14 cellular contexts compared by ENCODE assay signal in genomic region chr2:132632000-132632649, GRCh38. TPM values are rescaled to one million over a fixed set of nuclear protein-coding genes. Genes with fewer than 3 reads are reported as not detected.
DNase-seq lines count a peak whose midpoint lies in the region; ATAC-seq and TF ChIP-seq lines count a peak whose summit lies in the region.
"Had no signal": no experiment of that assay in that cellular context is flagged by ENCODE, and none has a peak within 500 bp of the region (broad histone marks: within the 10 kb centered on the region; RNA-seq: fewer than 3 reads in every experiment).

No MANE protein-coding gene starts in this region.

- no peak for TF ChIP-seq EP300 in sigmoid colon (IDR thresholded peaks at IDR 0.05)

- H3K36me3 ChIP-seq in adipocyte (ENCODE audit: control insufficient read depth, insufficient read depth, low read length, severe bottlenecking) (no peaks in the 10 kb centered on the region), sigmoid colon (no peaks in the 10 kb centered on the region), MM.1S (replicated peaks; ENCODE audit: insufficient read depth, low read length) (no peaks in the 10 kb centered on the region)
- H3K36me3 ChIP-seq: HAP-1, neutrophil had no signal

- H3F3A ChIP-seq in MM.1S (ENCODE audit: insufficient read depth, low read length) = no peaks in the 10 kb centered on the region

- H2AFZ ChIP-seq in MM.1S (ENCODE audit: low read length) = no peak overlapping the region

- peak overlapping the region in 3 of 4 donors; percentile 22 to 58 (median 26) for H3K27ac ChIP-seq in sigmoid colon
- no peak overlapping the region for H3K27ac ChIP-seq in MM.1S (ENCODE audit: low read length)
- H3K27ac ChIP-seq: neutrophil had no signal

- no peaks in the 10 kb centered on the region for H4K20me1 ChIP-seq in MM.1S (ENCODE audit: insufficient read depth, low read length)

- WGBS in sigmoid colon, 2 donors = 24 to 56% methylated on average over 6 of the region's 6 CpGs

- no peak overlapping the region for H3K4me3 ChIP-seq in adipocyte (ENCODE audit: low read length)
- H3K4me3 ChIP-seq in sigmoid colon = no peak overlapping the region
- H3K4me3 ChIP-seq in MM.1S (ENCODE audit: low read length) = no peak overlapping the region
- H3K4me3 ChIP-seq: HAP-1 had no signal

- ATAC-seq in HG03196 (IDR thresholded peaks at IDR 0.05; ENCODE audit: unreplicated experiment) (no peak), HG03159 (IDR thresholded peaks at IDR 0.05; ENCODE audit: unreplicated experiment) (no peak)
- ATAC-seq: activated CD8-positive, alpha-beta T cell treated with anti-CD3 and anti-CD28 coated beads, Interleukin-2, amount 10 ng/mL, durations not matched to agents 7 days and 5 days had no signal

- DNase-seq in GM04504 (ENCODE audit: low read depth) = peak; percentile 35
- peak; percentile 45 for DNase-seq in adipocyte (ENCODE audit: low read depth)
- peak; percentile 84 for DNase-seq in islet precursor cell
- DNase-seq in sigmoid colon = no peak
- DNase-seq in activated CD8-positive, alpha-beta memory T cell treated with anti-CD3 and anti-CD28 coated beads, Interleukin-2, amount 50 U/mL, for 4 hours = no peak
- no peak for DNase-seq in MM.1S
- DNase-seq: activated CD8-positive, alpha-beta T cell treated with anti-CD3 and anti-CD28 coated beads, Interleukin-2, amount 10 ng/mL, durations not matched to agents 7 days and 5 days; activated naive CD8-positive, alpha-beta T cell treated with anti-CD3 and anti-CD28 coated beads, Interleukin-2, amount 50 U/mL, for 24 hours; CD4-positive, alpha-beta memory T cell; NCI-H774 had no signal

- H3K4me1 ChIP-seq in adipocyte (ENCODE audit: control insufficient read depth, insufficient read depth, low read length) (peaks cover 12% of the 10 kb centered on the region), sigmoid colon (peaks cover 0 to 30% (median 29%) of the 10 kb centered on the region in 4 donors), MM.1S (ENCODE audit: low read length) (no peaks in the 10 kb centered on the region)
- H3K4me1 ChIP-seq: HAP-1 had no signal

- TF ChIP-seq CTCF in sigmoid colon (IDR thresholded peaks at IDR 0.05) (no peak), MM.1S (IDR thresholded peaks at IDR 0.05; ENCODE audit: low read length) (no peak)

- H3K79me2 ChIP-seq in MM.1S (ENCODE audit: low read length) = no peaks in the 10 kb centered on the region

- no peaks in the 10 kb centered on the region for H3K27me3 ChIP-seq in adipocyte (replicated peaks; ENCODE audit: control insufficient read depth, insufficient read depth, low read length)
- H3K27me3 ChIP-seq in sigmoid colon = no peaks in the 10 kb centered on the region
- H3K27me3 ChIP-seq in MM.1S (replicated peaks; ENCODE audit: insufficient read depth, low read length) = no peaks in the 10 kb centered on the region
- H3K27me3 ChIP-seq: neutrophil had no signal

- H3K9ac ChIP-seq in adipocyte (ENCODE audit: low read length) (no peak overlapping the region), MM.1S (ENCODE audit: low read length) (no peak overlapping the region)

- no peaks in the 10 kb centered on the region for H3K9me2 ChIP-seq in MM.1S (replicated peaks; ENCODE audit: insufficient read depth, low read length)

- H3K4me2 ChIP-seq in MM.1S (ENCODE audit: low read depth, low read length) = no peak overlapping the region

- TF ChIP-seq POLR2A in sigmoid colon (IDR thresholded peaks at IDR 0.05) = no peak

- intact Hi-C loops in sigmoid colon (cut with DNase I) = no loop called here

- H3K9me3 ChIP-seq in adipocyte (ENCODE audit: control insufficient read depth, low read length) = no peaks in the 10 kb centered on the region
- H3K9me3 ChIP-seq in sigmoid colon = no peaks in the 10 kb centered on the region
- H3K9me3 ChIP-seq in MM.1S (replicated peaks; ENCODE audit: insufficient read depth, low read length) = no peaks in the 10 kb centered on the region
- H3K9me3 ChIP-seq: HAP-1, neutrophil had no signal

RNA-seq across cellular contexts. Expression of gene LYPD1, which starts 37.9 kb away (rescaled TPM):
- 1 to 10 TPM in 3 of 4 donors, under 1 TPM in 1; 0.82 to 8.0 (median 3.0) TPM for total RNA-seq in sigmoid colon
- polyA plus RNA-seq in sigmoid colon = 1 to 10 TPM in 2 of 3 donors, not detected in 1; 1.7 to 2.4 TPM
- total RNA-seq: activated CD8-positive, alpha-beta T cell treated with anti-CD3 and anti-CD28 coated beads, Interleukin-2, amount 10 ng/mL, durations not matched to agents 7 days and 5 days; CD4-positive, alpha-beta memory T cell had no signal
- polyA plus RNA-seq: CD4-positive, alpha-beta memory T cell had no signal

Comparison
In these comparisons a context has a peak if more than half of its experiments do, and no peak if none do; other contexts are left out.
1. DNase-seq: peak in GM04504 (single experiment), adipocyte (single experiment) and islet precursor cell (single experiment); none in sigmoid colon (single experiment), activated CD8-positive, alpha-beta memory T cell treated with anti-CD3 and anti-CD28 coated beads, Interleukin-2, amount 50 U/mL, for 4 hours (single experiment) and MM.1S (single experiment).